Comparison of ENCODE assay signal across 8 cellular contexts in the genomic region with DNA sequence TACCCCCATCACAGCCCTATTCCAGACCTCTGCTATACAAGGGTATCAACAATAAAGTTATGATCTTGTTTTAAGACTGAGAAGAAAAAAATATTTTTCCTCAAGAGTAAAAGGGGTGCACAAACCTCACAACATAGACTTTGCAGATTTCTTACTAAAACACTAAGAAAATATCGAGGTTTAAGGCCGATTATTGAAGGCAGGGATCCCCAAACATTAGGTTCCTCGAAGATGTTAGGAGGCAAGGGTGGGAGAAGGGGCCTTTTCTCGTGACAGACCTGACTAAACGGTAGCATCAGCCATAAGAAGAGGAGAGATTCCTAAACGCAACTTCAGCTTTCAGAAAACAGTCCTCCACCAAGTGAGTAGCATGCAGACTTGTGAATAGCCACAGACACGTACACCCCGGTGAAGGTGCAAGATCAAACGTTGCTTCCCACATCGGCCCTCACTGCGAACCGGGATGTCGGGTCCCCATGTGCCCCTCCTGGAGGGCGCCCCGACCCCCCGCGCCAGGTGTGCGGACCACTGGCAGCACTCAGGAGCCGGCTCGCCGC. TPM values are rescaled to one million over a fixed set of nuclear protein-coding genes. Genes with fewer than 3 reads are reported as not detected.
A peak's percentile ranks its signal among the peaks of the same experiment; 100 is the strongest.
DNase-seq lines count a peak whose midpoint lies in the region; ATAC-seq, FAIRE-seq and TF ChIP-seq lines count a peak whose summit lies in the region.

No MANE protein-coding gene starts in this region.

- no peaks in the 10 kb centered on the region for H3K9me3 ChIP-seq in endothelial cell of umbilical vein (replicated peaks; ENCODE audit: control insufficient read depth, insufficient read depth, low read length)
- no peaks in the 10 kb centered on the region for H3K9me3 ChIP-seq in muscle layer of colon (ENCODE audit: low read length)
- H3K9me3 ChIP-seq in uterus: no peaks in the 10 kb centered on the region

- H2AFZ ChIP-seq in endothelial cell of umbilical vein (ENCODE audit: low read depth, low read length): peak overlapping the region; percentile 94

- peaks cover 30% of the 10 kb centered on the region for H3K4me1 Mint-ChIP-seq in activated B cell treated with CpG ODN at 0.5 μM for 24 hours

- H3K4me3 ChIP-seq in Jurkat, Clone E6-1 (ENCODE audit: low read length): peak overlapping the region; percentile 69
- H3K4me3 ChIP-seq in endothelial cell of umbilical vein (replicated peaks in 1 of 3; ENCODE audit: insufficient read depth in 1 of 3, low read depth in 1 of 3, low read length in 3 of 3) (peak overlapping the region; percentile 68 to 93 (median 83)), muscle layer of colon (ENCODE audit: low read depth in 1 of 2, low read length in 2 of 2) (peak overlapping the region; percentile 22 to 82), uterus (peak overlapping the region; percentile 52 to 86)

- intact Hi-C loops in activated B cell treated with CpG ODN at 0.5 μM for 24 hours (cut with micrococcal nuclease) (loop anchor here (1.0 to 10.0 kb wide), 8 partner anchors 30 to 1015 kb away; partner anchors contain the start of genes EPG5 and HAUS1), endothelial cell of umbilical vein (cut with micrococcal nuclease) (loop anchor here (1.0 to 10.0 kb wide), 3 partner anchors 30 to 262 kb away; partner anchors contain the start of gene LOXHD1), uterus (cut with DNase I; ENCODE audit: low total_unique reads) (no loop called here)

- peak; percentile 25 for DNase-seq in COR-L47 (lab: John Stamatoyannopoulos, UW)
- DNase-seq in Jurkat, Clone E6-1 (ENCODE audit: low read depth, low spot score): peak; percentile 41
- DNase-seq in activated B cell treated with CpG ODN at 0.5 μM for 24 hours: no peak
- DNase-seq in endothelial cell of umbilical vein (ENCODE audit: low read depth, low spot score): peak; percentile 56
- peak in 1 of 2 donors; percentile 19 for DNase-seq in uterus
- DNase-seq in stimulated activated CD4-positive, alpha-beta T cell treated with anti-CD3 and anti-CD28 coated beads, Interleukin-12 subunit alpha, Interleukin-12 subunit beta, amount 100 ng/mL, for 4 hours: no peak

- H3K27ac ChIP-seq in endothelial cell of umbilical vein (ENCODE audit: insufficient read depth, low read depth, low read length): peak overlapping the region; percentile 60
- no peak overlapping the region for H3K27ac ChIP-seq in muscle layer of colon (ENCODE audit: low read depth, low read length)
- peak overlapping the region; percentile 82 to 90 for H3K27ac ChIP-seq in uterus

- peak overlapping the region; percentile 76 for H3K27ac Mint-ChIP-seq in activated B cell treated with CpG ODN at 0.5 μM for 24 hours

- no peaks in the 10 kb centered on the region for H4K20me1 ChIP-seq in endothelial cell of umbilical vein (replicated peaks; ENCODE audit: control insufficient read depth, extremely low read depth, insufficient read depth, low read length)

- TF ChIP-seq CTCF in activated B cell treated with CpG ODN at 0.5 μM for 24 hours (IDR thresholded peaks at IDR 0.05) (no peak), endothelial cell of umbilical vein (IDR thresholded peaks at IDR 0.05; ENCODE audit: extremely low read depth in 1 of 2, insufficient read depth in 1 of 2, low read depth in 1 of 2, low read length in 2 of 2) (no peak), uterus (IDR thresholded peaks at IDR 0.05) (no peak)

- H3K4me2 ChIP-seq in endothelial cell of umbilical vein (ENCODE audit: insufficient read depth, low read length): peak overlapping the region; percentile 98

- peak; percentile 25 for ATAC-seq in GM19043 (IDR thresholded peaks at IDR 0.05; ENCODE audit: low read depth, unreplicated experiment)
- peak; percentile 14 for ATAC-seq in activated B cell treated with CpG ODN at 0.5 μM for 24 hours (ENCODE audit: low read depth)

- H3K9me1 ChIP-seq in endothelial cell of umbilical vein (replicated peaks; ENCODE audit: control insufficient read depth, extremely low read depth, insufficient read depth, low read length): no peaks in the 10 kb centered on the region

- H3K79me2 ChIP-seq in endothelial cell of umbilical vein (ENCODE audit: control insufficient read depth, insufficient read depth, low read length): peaks cover 43% of the 10 kb centered on the region

- H3K27me3 Mint-ChIP-seq in activated B cell treated with CpG ODN at 0.5 μM for 24 hours: no peaks in the 10 kb centered on the region

- H3K36me3 ChIP-seq in endothelial cell of umbilical vein (ENCODE audit: control insufficient read depth in 2 of 2, extremely low read depth in 1 of 2, insufficient read depth in 2 of 2, low read length in 2 of 2) (no peaks in the 10 kb centered on the region), muscle layer of colon (ENCODE audit: insufficient read depth, low read length) (no peaks in the 10 kb centered on the region), uterus (no peaks in the 10 kb centered on the region)

- no TSS peak for BruUV-seq in endothelial cell of umbilical vein (replicated peaks; lab: Mats Ljungman, UMichigan)

- POLR2A ChIA-PET in activated B cell treated with CpG ODN at 0.5 μM for 24 hours (lab: Charles Lee): interaction anchor here (1.0 to 1.4 kb wide), 4 partner anchors 57 to 743 kb away, joined by 3 to 5 read pairs (median 4); partner anchors contain the start of gene HDHD2
- POLR2A ChIA-PET in endothelial cell of umbilical vein (lab: Charles Lee): interaction anchor here (0.6 to 1.0 kb wide), 2 partner anchors 19 to 680 kb away, joined by 3 to 7 read pairs; no protein-coding TSS in a partner anchor

- CTCF ChIA-PET in activated B cell treated with CpG ODN at 0.5 μM for 24 hours (lab: Charles Lee) (no interaction called here), endothelial cell of umbilical vein (lab: Charles Lee) (interaction anchor here (0.6 to 1.7 kb wide), 11 partner anchors 16 to 832 kb away, joined by 3 to 7 read pairs (median 3); a partner anchor contains a TSS)

- H3K27me3 ChIP-seq in endothelial cell of umbilical vein (ENCODE audit: control insufficient read depth in 2 of 2, insufficient read depth in 2 of 2, low read length in 2 of 2) (no peaks in the 10 kb centered on the region), muscle layer of colon (ENCODE audit: control insufficient read depth in 1 of 2, insufficient read depth in 2 of 2, low read length in 2 of 2) (no peaks in the 10 kb centered on the region), uterus (no peaks in the 10 kb centered on the region)

- no peaks in the 10 kb centered on the region for H3K9me3 Mint-ChIP-seq in activated B cell treated with CpG ODN at 0.5 μM for 24 hours

- dilution Hi-C loops in endothelial cell of umbilical vein (cut with MboI; ENCODE audit: extremely low pct_ligation_motif_present, low sequenced_read_pairs): no loop called here

- TF ChIP-seq POLR2A in endothelial cell of umbilical vein (IDR thresholded peaks at IDR 0.05; ENCODE audit: low read depth, low read length) (no peak), uterus (IDR thresholded peaks at IDR 0.05) (no peak)

- H3K4me1 ChIP-seq in endothelial cell of umbilical vein (ENCODE audit: control insufficient read depth, extremely low read depth, insufficient read depth, low read length): peaks cover 12% of the 10 kb centered on the region
- H3K4me1 ChIP-seq in muscle layer of colon (ENCODE audit: insufficient read depth, low read length): peaks cover 17% of the 10 kb centered on the region
- no peaks in the 10 kb centered on the region for H3K4me1 ChIP-seq in uterus

- no peaks in the 10 kb centered on the region for H3K36me3 Mint-ChIP-seq in activated B cell treated with CpG ODN at 0.5 μM for 24 hours (ENCODE audit: low read depth)

- H3K9ac ChIP-seq in endothelial cell of umbilical vein (replicated peaks; ENCODE audit: extremely low read depth, insufficient read depth, low read length): peak overlapping the region; percentile 87
- peak overlapping the region; percentile 69 for H3K9ac ChIP-seq in muscle layer of colon (ENCODE audit: low read length)

- H3K4me3 Mint-ChIP-seq in activated B cell treated with CpG ODN at 0.5 μM for 24 hours: peak overlapping the region; percentile 87

- FAIRE-seq in endothelial cell of umbilical vein (lab: Jason Lieb, UNC): peak; percentile 24

TF ChIP-seq in endothelial cell of umbilical vein, 7 proteins besides CTCF, POLR2A, EP300 and RAD21 (continues in another document):
- TF ChIP-seq EZH2 (IDR thresholded peaks at IDR 0.05; ENCODE audit: borderline replicate concordance, low read depth, low read length, severe bottlenecking): no peak
- TF ChIP-seq MYC (IDR thresholded peaks at IDR 0.05; ENCODE audit: low read depth, low read length): no peak
- TF ChIP-seq FOS (IDR thresholded peaks at IDR 0.05; ENCODE audit: borderline replicate concordance, insufficient read depth, low read length): no peak
- no peak for TF ChIP-seq GATA2 (IDR thresholded peaks at IDR 0.05; ENCODE audit: insufficient read depth, insufficient read length, low read depth, low read length)

RNA-seq across cellular contexts. Expression of gene PIAS2, which starts 0.7 kb away (rescaled TPM):
- 23.8 TPM for polyA plus RNA-seq in Jurkat, Clone E6-1 (2012; ENCODE audit: insufficient read depth, insufficient read length)
- total RNA-seq in activated B cell treated with CpG ODN at 0.5 μM for 24 hours (34.2 and 36.0 TPM in 2 replicates), endothelial cell of umbilical vein (27.7 and 34.3 TPM in 2 replicates), uterus (10 to 100 TPM; 13.1 to 68.6 (median 34.8) TPM)
- 7.0 and 8.2 TPM in 2 replicates for polyA plus RNA-seq in endothelial cell of umbilical vein
- polyA plus RNA-seq in endothelial cell of umbilical vein (2011; cell fraction: cytosol; rRNA removed): 7.5 and 8.1 TPM in 2 replicates
- 20.7 and 22.9 TPM in 2 replicates for polyA plus RNA-seq in endothelial cell of umbilical vein (2011; cell fraction: nucleus; rRNA removed)
- polyA plus RNA-seq in endothelial cell of umbilical vein (2012): 10.2 and 13.7 TPM in 2 replicates
- 20.4 and 21.2 TPM in 2 replicates for polyA minus RNA-seq in endothelial cell of umbilical vein
- polyA minus RNA-seq in endothelial cell of umbilical vein (2011; cell fraction: cytosol; rRNA and poly(A)+ RNA removed): 5.5 TPM
- 56.2 and 65.1 TPM in 2 replicates for polyA minus RNA-seq in endothelial cell of umbilical vein (2011; cell fraction: nucleus; rRNA and poly(A)+ RNA removed)

RNA-seq across cellular contexts. Expression of gene KATNAL2, which starts 0.8 kb away (rescaled TPM):
- polyA plus RNA-seq in Jurkat, Clone E6-1 (2012; ENCODE audit: insufficient read depth, insufficient read length): 5.3 TPM
- total RNA-seq in activated B cell treated with CpG ODN at 0.5 μM for 24 hours (1.2 and 2.6 TPM in 2 replicates), endothelial cell of umbilical vein (1.3 and 1.8 TPM in 2 replicates), uterus (10 to 100 TPM in 1 of 4 donors, 1 to 10 TPM in 2, not detected in 1; 2.8 to 14.3 (median 3.6) TPM)
- polyA plus RNA-seq in endothelial cell of umbilical vein: 0.51 and 0.80 TPM in 2 replicates
- 0.66 and 0.70 TPM in 2 replicates for polyA plus RNA-seq in endothelial cell of umbilical vein (2011; cell fraction: cytosol; rRNA removed)
- polyA plus RNA-seq in endothelial cell of umbilical vein (2011; cell fraction: nucleus; rRNA removed): 2.9 and 4.3 TPM in 2 replicates
- 0.62 and 0.94 TPM in 2 replicates for polyA plus RNA-seq in endothelial cell of umbilical vein (2012)
- 0.40 TPM in 1 of 2 replicates, not detected in the other for polyA minus RNA-seq in endothelial cell of umbilical vein
- 4.0 TPM for polyA minus RNA-seq in endothelial cell of umbilical vein (2011; cell fraction: cytosol; rRNA and poly(A)+ RNA removed)
- polyA minus RNA-seq in endothelial cell of umbilical vein (2011; cell fraction: nucleus; rRNA and poly(A)+ RNA removed): 2.0 and 2.6 TPM in 2 replicates

Comparison
In these comparisons a context has a peak if more than half of its experiments do, and no peak if none do; other contexts are left out.
1. DNase-seq: peak in COR-L47 (single experiment), Jurkat, Clone E6-1 (single experiment) and endothelial cell of umbilical vein (single experiment); none in activated B cell treated with CpG ODN at 0.5 μM for 24 hours (single experiment) and stimulated activated CD4-positive, alpha-beta T cell treated with anti-CD3 and anti-CD28 coated beads, Interleukin-12 subunit alpha, Interleukin-12 subunit beta, amount 100 ng/mL, for 4 hours (single experiment).
2. Peak in every context shown above with its lines, with median percentiles within 50 percentile points of each other: H3K4me3 ChIP-seq.